8 cellular contexts compared by ENCODE assay signal in the genomic region with DNA sequence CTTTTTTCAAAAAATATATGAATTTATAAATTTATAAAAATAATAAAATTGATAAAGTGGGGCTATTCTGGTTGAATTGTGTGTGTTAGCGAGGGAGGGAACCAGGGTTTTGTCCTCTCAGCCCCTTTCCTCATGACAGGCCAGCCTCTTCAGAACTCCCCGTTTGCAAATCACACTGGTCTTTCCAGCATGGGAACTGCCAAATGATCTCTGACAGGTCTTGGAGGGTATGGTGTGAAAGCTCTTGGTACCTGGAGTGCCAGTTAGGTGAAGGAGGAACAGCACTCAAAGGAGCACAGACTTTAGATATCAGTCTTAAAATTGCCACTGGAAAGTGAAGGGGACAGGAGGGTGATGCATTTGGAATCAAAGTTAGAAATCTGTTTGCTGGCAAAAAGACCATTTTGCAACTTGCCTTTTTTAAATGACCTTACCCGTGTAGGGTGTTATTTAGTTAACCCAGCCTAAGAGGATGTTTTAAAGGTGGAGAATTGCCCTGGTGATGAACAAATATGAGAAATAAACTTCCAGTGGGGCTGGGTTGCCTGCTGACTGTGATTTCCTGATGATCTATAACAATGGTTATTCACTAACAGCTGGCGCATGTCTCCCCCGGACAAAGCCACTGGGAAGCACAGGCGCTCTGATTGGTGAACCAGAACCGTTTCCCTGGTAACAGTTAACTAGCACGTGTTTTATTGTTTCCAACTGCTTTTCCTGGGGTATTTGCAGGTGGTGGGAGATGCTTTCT.
DNase-seq lines count a peak whose midpoint lies in the region; ATAC-seq and TF ChIP-seq lines count a peak whose summit lies in the region.

No MANE protein-coding gene starts in this region.

- H3K36me3 Mint-ChIP-seq in nephron progenitor cell (ENCODE audit: low read depth) = no peaks in the 10 kb centered on the region
- no peaks in the 10 kb centered on the region for H3K36me3 Mint-ChIP-seq in T-helper 2 cell treated with Interferon-gamma antibody and Interleukin-4, amounts not matched to agents 5 μg/mL and 100 μg/mL, for 36 hours (ENCODE audit: low read depth)

- H3K4me3 ChIP-seq in epithelial cell of proximal tubule (ENCODE audit: low read depth, low read length) = no peak overlapping the region

- H3K27me3 Mint-ChIP-seq in nephron progenitor cell (ENCODE audit: low read depth, poor library complexity) = no peaks in the 10 kb centered on the region
- H3K27me3 Mint-ChIP-seq in T-helper 2 cell treated with Interferon-gamma antibody and Interleukin-4, amounts not matched to agents 5 μg/mL and 100 μg/mL, for 36 hours (ENCODE audit: low read depth) = no peaks in the 10 kb centered on the region

- no peak overlapping the region for H3K27ac Mint-ChIP-seq in nephron progenitor cell
- H3K27ac Mint-ChIP-seq in T-helper 2 cell treated with Interferon-gamma antibody and Interleukin-4, amounts not matched to agents 5 μg/mL and 100 μg/mL, for 36 hours = no peak overlapping the region

- no peaks in the 10 kb centered on the region for H3K9me3 Mint-ChIP-seq in nephron progenitor cell
- no peaks in the 10 kb centered on the region for H3K9me3 Mint-ChIP-seq in T-helper 2 cell treated with Interferon-gamma antibody and Interleukin-4, amounts not matched to agents 5 μg/mL and 100 μg/mL, for 36 hours

- DNase-seq in ELF-1 (ENCODE audit: low read depth, low spot score) (peak; percentile 52), NCI-H524 treated with DMSO at 0.1 percent for 48 hours (lab: John Stamatoyannopoulos, UW) (peak; percentile 80), epithelial cell of proximal tubule (ENCODE audit: low read depth) (peak; percentile 52), nephron progenitor cell (peak; percentile 74)
- no peak for DNase-seq in T-helper 2 cell treated with Interferon-gamma antibody and Interleukin-4, amounts not matched to agents 5 μg/mL and 100 μg/mL, for 36 hours (ENCODE audit: low spot score)
- no peak for DNase-seq in activated naive CD4-positive, alpha-beta T cell treated with anti-CD3 and anti-CD28 coated beads, Interleukin-2, amount 50 U/mL, for 16 hours

- H3K4me3 Mint-ChIP-seq in nephron progenitor cell = no peak overlapping the region
- no peak overlapping the region for H3K4me3 Mint-ChIP-seq in T-helper 2 cell treated with Interferon-gamma antibody and Interleukin-4, amounts not matched to agents 5 μg/mL and 100 μg/mL, for 36 hours

- ATAC-seq in HG02870 (IDR thresholded peaks at IDR 0.05; ENCODE audit: unreplicated experiment) (no peak), GM21619 (IDR thresholded peaks at IDR 0.05; ENCODE audit: unreplicated experiment) (no peak)

- TF ChIP-seq CTCF in epithelial cell of proximal tubule (conservative IDR thresholded peaks at IDR 0.05; ENCODE audit: low read depth, low read length) (no peak), nephron progenitor cell (IDR thresholded peaks at IDR 0.05) (no peak)

- peaks cover 6% of the 10 kb centered on the region for H3K4me1 Mint-ChIP-seq in nephron progenitor cell
- no peaks in the 10 kb centered on the region for H3K4me1 Mint-ChIP-seq in T-helper 2 cell treated with Interferon-gamma antibody and Interleukin-4, amounts not matched to agents 5 μg/mL and 100 μg/mL, for 36 hours (ENCODE audit: low read depth)

Comparison
In these comparisons a context has a peak if more than half of its experiments do, and no peak if none do; other contexts are left out.
1. DNase-seq: peak in ELF-1 (single experiment), NCI-H524 treated with DMSO at 0.1 percent for 48 hours (single experiment), epithelial cell of proximal tubule (single experiment) and nephron progenitor cell (single experiment); none in T-helper 2 cell treated with Interferon-gamma antibody and Interleukin-4, amounts not matched to agents 5 μg/mL and 100 μg/mL, for 36 hours (single experiment) and activated naive CD4-positive, alpha-beta T cell treated with anti-CD3 and anti-CD28 coated beads, Interleukin-2, amount 50 U/mL, for 16 hours (single experiment).